ENCODE assay signal across 18 cellular contexts in the genomic region with DNA sequence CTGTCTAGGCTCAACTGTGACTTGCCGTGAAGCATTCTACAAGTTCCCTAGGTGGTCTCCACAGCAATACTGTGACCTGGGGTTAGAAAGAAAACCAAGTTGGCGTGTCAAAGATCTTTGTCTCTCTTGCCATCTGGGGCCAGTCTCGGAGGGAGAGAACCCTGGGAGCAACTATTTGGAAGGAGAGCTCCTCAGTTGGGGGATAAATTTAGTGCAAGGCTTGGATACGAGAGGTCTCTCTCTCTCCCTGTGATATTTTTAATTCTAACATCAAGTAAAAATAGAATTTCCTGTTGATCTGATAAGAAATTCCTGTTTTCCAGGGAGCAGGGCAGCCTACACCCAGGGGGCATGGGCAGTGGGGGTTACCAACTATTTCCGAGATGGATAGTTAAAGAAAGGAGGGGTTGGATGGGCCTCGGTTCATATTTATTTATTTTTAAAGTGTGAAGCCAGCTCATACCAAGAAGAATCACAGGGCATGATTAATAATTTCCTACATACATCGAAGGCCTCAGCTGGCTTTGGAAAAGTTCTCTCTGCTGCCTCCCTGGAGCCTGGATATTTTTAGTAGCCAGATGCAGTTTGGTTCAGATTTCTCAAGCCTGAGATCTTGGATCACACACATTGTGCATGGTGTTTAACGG.
DNase-seq lines count a peak whose midpoint lies in the region; ATAC-seq and TF ChIP-seq lines count a peak whose summit lies in the region.
"Had no signal": no experiment of that assay in that cellular context is flagged by ENCODE, and none has a peak within 500 bp of the region (broad histone marks: within the 10 kb centered on the region; RNA-seq: fewer than 3 reads in every experiment).

No MANE protein-coding gene starts in this region.

- H3K4me1 ChIP-seq in GM23248 (ENCODE audit: insufficient read depth) (peaks cover 46% of the 10 kb centered on the region), smooth muscle cell (ENCODE audit: low read depth) (no peaks in the 10 kb centered on the region), osteoblast (ENCODE audit: insufficient read depth, low read length) (no peaks in the 10 kb centered on the region)
- no peaks in the 10 kb centered on the region for H3K4me1 ChIP-seq in effector memory CD4-positive, alpha-beta T cell (ENCODE audit: control insufficient read depth, insufficient read depth, low read length, poor library complexity, severe bottlenecking)
- H3K4me1 ChIP-seq: breast epithelium, tibial nerve had no signal

- no peaks in the 10 kb centered on the region for H3K79me2 ChIP-seq in GM23248 (ENCODE audit: insufficient read depth)
- no peaks in the 10 kb centered on the region for H3K79me2 ChIP-seq in smooth muscle cell (ENCODE audit: low read depth)
- H3K79me2 ChIP-seq in osteoblast (ENCODE audit: insufficient read depth, low read length), result no peaks in the 10 kb centered on the region

- peak; percentile 83 for DNase-seq in GM23248
- peak; percentile 40 to 43 for DNase-seq in cardiac fibroblast (ENCODE audit: low read depth in 2 of 2)
- no peak for DNase-seq in left ventricle myocardium superior
- DNase-seq in smooth muscle cell (lab: John Stamatoyannopoulos, UW; ENCODE audit: unreplicated experiment), result no peak
- no peak for DNase-seq in NCI-H748 (lab: John Stamatoyannopoulos, UW; ENCODE audit: unreplicated experiment)
- DNase-seq in osteoblast (ENCODE audit: insufficient read length, low spot score, missing footprints), result no peak
- DNase-seq in effector memory CD4-positive, alpha-beta T cell, result no peak
- DNase-seq: activated B cell treated with CpG ODN at 0.5 μM for 24 hours; activated CD8-positive, alpha-beta memory T cell treated with anti-CD3 and anti-CD28 coated beads, Interleukin-2, amount 10 ng/mL, durations not matched to agents 7 days and 5 days; activated naive CD4-positive, alpha-beta T cell; naive B cell; NCI-H1694; NCI-H526 treated with DMSO at 0.1 percent for 48 hours; stimulated activated CD8-positive, alpha-beta memory T cell treated with anti-CD3 and anti-CD28 coated beads, Interleukin-4, amount 100 ng/mL, for 48 hours had no signal

- ATAC-seq in left ventricle myocardium superior (peak; percentile 60), GM21825 (IDR thresholded peaks at IDR 0.05; ENCODE audit: unreplicated experiment) (no peak)
- ATAC-seq: Panc1 had no signal

- H4K20me1 ChIP-seq in GM23248 (ENCODE audit: insufficient read depth) (no peaks in the 10 kb centered on the region), smooth muscle cell (ENCODE audit: low read depth) (no peaks in the 10 kb centered on the region), osteoblast (ENCODE audit: insufficient read depth, low read length) (no peaks in the 10 kb centered on the region)

- no peaks in the 10 kb centered on the region for H3K9me3 ChIP-seq in GM23248 (ENCODE audit: low read depth)
- H3K9me3 ChIP-seq in smooth muscle cell (replicated peaks; ENCODE audit: low read depth), result no peaks in the 10 kb centered on the region
- H3K9me3 ChIP-seq in osteoblast (ENCODE audit: low read depth, low read length), result no peaks in the 10 kb centered on the region
- no peaks in the 10 kb centered on the region for H3K9me3 ChIP-seq in effector memory CD4-positive, alpha-beta T cell (ENCODE audit: control insufficient read depth, low read length)
- H3K9me3 ChIP-seq: breast epithelium, tibial nerve had no signal

- H3F3A ChIP-seq in GM23248 (ENCODE audit: insufficient read depth), result peaks cover 33% of the 10 kb centered on the region
- no peaks in the 10 kb centered on the region for H3F3A ChIP-seq in smooth muscle cell (ENCODE audit: low read depth)

- H3K36me3 ChIP-seq in GM23248 (ENCODE audit: low read depth) (no peaks in the 10 kb centered on the region), smooth muscle cell (ENCODE audit: low read depth) (no peaks in the 10 kb centered on the region), osteoblast (ENCODE audit: insufficient read depth, low read length) (no peaks in the 10 kb centered on the region)
- no peaks in the 10 kb centered on the region for H3K36me3 ChIP-seq in effector memory CD4-positive, alpha-beta T cell (ENCODE audit: control insufficient read depth, insufficient read depth, low read length)
- H3K36me3 ChIP-seq: breast epithelium, tibial nerve had no signal

- no peak overlapping the region for H2AFZ ChIP-seq in GM23248
- H2AFZ ChIP-seq in smooth muscle cell (ENCODE audit: low read depth), result no peak overlapping the region
- H2AFZ ChIP-seq in osteoblast (ENCODE audit: low read length), result no peak overlapping the region

- in situ Hi-C loops in GM23248 (cut with MboI), result no loop called here

- H3K9me2 ChIP-seq in GM23248 (ENCODE audit: insufficient read depth), result no peaks in the 10 kb centered on the region

- H3K9ac ChIP-seq in GM23248 (peak overlapping the region; percentile 36; the same call in 1 of the 2 replicates), smooth muscle cell (ENCODE audit: low read depth) (no peak overlapping the region)

- 52 to 56% methylated on average over 8 of the region's 8 CpGs for WGBS in GM23248 (ENCODE audit: low coverage in 1 of 2, low lambda C conversion rate in 2 of 2, missing lambda C conversion rate in 2 of 2), 2 experiments
- 75% methylated on average over 8 of the region's 8 CpGs for WGBS in smooth muscle cell (ENCODE audit: low lambda C conversion rate)

- H3K4me2 ChIP-seq in GM23248 (ENCODE audit: unreplicated experiment) (peak overlapping the region; percentile 36), smooth muscle cell (no peak overlapping the region), osteoblast (ENCODE audit: insufficient read depth, low read length) (no peak overlapping the region)

- H3K27me3 ChIP-seq in GM23248 (replicated peaks; ENCODE audit: insufficient read depth), result no peaks in the 10 kb centered on the region
- H3K27me3 ChIP-seq in smooth muscle cell (ENCODE audit: low read depth), result no peaks in the 10 kb centered on the region
- H3K27me3 ChIP-seq in osteoblast (ENCODE audit: insufficient read depth, low read length), result no peaks in the 10 kb centered on the region
- no peaks in the 10 kb centered on the region for H3K27me3 ChIP-seq in effector memory CD4-positive, alpha-beta T cell (replicated peaks; ENCODE audit: control insufficient read depth, insufficient read depth, low read length, poor library complexity, severe bottlenecking)
- H3K27me3 ChIP-seq: breast epithelium, tibial nerve had no signal

- TF ChIP-seq CTCF in cardiac fibroblast (IDR thresholded peaks at IDR 0.05; ENCODE audit: low read depth, low read length), result no peak
- TF ChIP-seq CTCF in smooth muscle cell (IDR thresholded peaks at IDR 0.05; ENCODE audit: borderline replicate concordance, insufficient read depth, poor library complexity, severe bottlenecking), result no peak
- no peak for TF ChIP-seq CTCF in osteoblast (IDR thresholded peaks at IDR 0.05; ENCODE audit: extremely low read depth, low read depth, low read length)

- intact Hi-C loops in left ventricle myocardium superior (cut with micrococcal nuclease), result no loop called here

- H3K4me3 ChIP-seq in GM23248, result no peak overlapping the region
- H3K4me3 ChIP-seq in cardiac fibroblast (replicated peaks in 1 of 2; ENCODE audit: low read depth in 2 of 2, low read length in 2 of 2), result no peak overlapping the region
- no peak overlapping the region for H3K4me3 ChIP-seq in smooth muscle cell
- no peak overlapping the region for H3K4me3 ChIP-seq in osteoblast (ENCODE audit: insufficient read depth, low read length)
- H3K4me3 ChIP-seq in effector memory CD4-positive, alpha-beta T cell (ENCODE audit: insufficient read depth, low read depth, low read length, poor library complexity, severe bottlenecking), result no peak overlapping the region
- H3K4me3 ChIP-seq: breast epithelium, tibial nerve had no signal

- H3K27ac ChIP-seq in GM23248, result peak overlapping the region; percentile 78
- H3K27ac ChIP-seq in smooth muscle cell (ENCODE audit: low read depth), result peak overlapping the region; percentile 17
- H3K27ac ChIP-seq in osteoblast (ENCODE audit: low read depth, low read length), result no peak overlapping the region
- H3K27ac ChIP-seq in effector memory CD4-positive, alpha-beta T cell (ENCODE audit: insufficient read depth, low read length, poor library complexity, severe bottlenecking), result no peak overlapping the region
- H3K27ac ChIP-seq: breast epithelium, tibial nerve had no signal

Comparison
In these comparisons a context has a peak if more than half of its experiments do, and no peak if none do; other contexts are left out.
1. DNase-seq: peak in GM23248 (single experiment) and cardiac fibroblast (2 of 2); none in left ventricle myocardium superior (single experiment), smooth muscle cell (single experiment), NCI-H748 (single experiment), osteoblast (single experiment) and effector memory CD4-positive, alpha-beta T cell (0 of 3).
2. H3K27ac ChIP-seq: peak in GM23248 (single experiment) and smooth muscle cell (single experiment); none in osteoblast (single experiment) and effector memory CD4-positive, alpha-beta T cell (single experiment).